8 cellular contexts compared by ENCODE assay signal in the genomic region with DNA sequence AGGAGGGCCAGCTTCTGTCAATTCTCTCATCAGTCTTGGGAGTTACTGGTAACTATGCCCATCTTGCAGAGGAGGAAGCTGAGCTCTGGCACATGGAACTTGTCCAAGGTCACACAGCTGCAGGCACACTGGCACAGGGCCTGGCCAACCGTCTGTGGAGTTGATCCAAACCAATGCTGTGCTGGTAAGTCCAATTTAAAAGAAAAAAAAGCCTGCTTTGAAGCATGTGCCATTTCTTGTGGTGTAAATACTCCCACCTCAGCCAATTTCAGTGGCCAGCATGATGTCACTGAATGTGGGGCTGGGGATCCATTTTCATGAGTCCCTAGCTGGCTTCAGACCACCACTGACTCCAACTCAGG.
DNase-seq lines count a peak whose midpoint lies in the region; ATAC-seq and TF ChIP-seq lines count a peak whose summit lies in the region.

No MANE protein-coding gene starts in this region.

- TF ChIP-seq CTCF in stomach (IDR thresholded peaks at IDR 0.05), result no peak

- H3K4me3 Mint-ChIP-seq in activated naive CD8-positive, alpha-beta T cell, result peak overlapping the region; percentile 33

- intact Hi-C loops in right cardiac atrium (cut with DNase I), result no loop called here
- intact Hi-C loops in stomach (cut with DNase I; ENCODE audit: low total_unique reads), result no loop called here

- H3K4me1 ChIP-seq in right cardiac atrium (ENCODE audit: control insufficient read depth, insufficient read depth, low read length) (peaks cover 10% of the 10 kb centered on the region), stomach (peaks cover 10 to 49% (median 25%) of the 10 kb centered on the region in 4 donors)

- 17% methylated on average over 1 of the region's 1 CpG for WGBS in right cardiac atrium
- WGBS in stomach, 5 donors, result 5 to 31% (median 9%) methylated on average over 1 of the region's 1 CpG

- DNase-seq in right cardiac atrium, result peak; percentile 69 to 87 (median 85)
- peak; percentile 45 for DNase-seq in stomach
- no peak for DNase-seq in NK-92 treated with Interleukin-12 subunit alpha and Interleukin-12 subunit beta, amount 100 ng/mL, for 24 hours (lab: John Stamatoyannopoulos, UW)
- no peak for DNase-seq in ureter (ENCODE audit: low spot score)
- no peak for DNase-seq in G401 (ENCODE audit: low spot score)
- DNase-seq in activated T-cell treated with anti-CD3 and anti-CD28 coated beads, Interleukin-2, amount 50 U/mL, for 1 hour, result no peak

- H3K27me3 ChIP-seq in right cardiac atrium (ENCODE audit: control insufficient read depth, insufficient read depth), result no peaks in the 10 kb centered on the region
- no peaks in the 10 kb centered on the region for H3K27me3 ChIP-seq in stomach

- no peak overlapping the region for H3K4me3 ChIP-seq in right cardiac atrium (ENCODE audit: low read length)
- no peak overlapping the region for H3K4me3 ChIP-seq in stomach

- H3K9me3 ChIP-seq in right cardiac atrium (ENCODE audit: control insufficient read depth, low read length), result no peaks in the 10 kb centered on the region
- H3K9me3 ChIP-seq in stomach, result peaks cover 9 to 28% (median 17%) of the 10 kb centered on the region in 4 donors

- no peak for TF ChIP-seq EP300 in stomach (IDR thresholded peaks at IDR 0.05)

- ATAC-seq in HG02759 (IDR thresholded peaks at IDR 0.05; ENCODE audit: unreplicated experiment), result peak; percentile 8
- peak; percentile 23 to 44 for ATAC-seq in right cardiac atrium

- H3K9me3 Mint-ChIP-seq in activated naive CD8-positive, alpha-beta T cell (ENCODE audit: low read depth), result peaks cover 14% of the 10 kb centered on the region

- no peak for TF ChIP-seq POLR2A in stomach (IDR thresholded peaks at IDR 0.05)

- peak overlapping the region; percentile 92 for H3K27ac ChIP-seq in right cardiac atrium (ENCODE audit: low read length)
- peak overlapping the region; percentile 60 to 89 (median 85) for H3K27ac ChIP-seq in stomach

- peaks cover 19% of the 10 kb centered on the region for H3K36me3 Mint-ChIP-seq in activated naive CD8-positive, alpha-beta T cell

- in situ Hi-C loops in G401 (cut with HindIII; ENCODE audit: low sequenced_read_pairs), result no loop called here

- no peaks in the 10 kb centered on the region for H3K27me3 Mint-ChIP-seq in activated naive CD8-positive, alpha-beta T cell

- H3K27ac Mint-ChIP-seq in activated naive CD8-positive, alpha-beta T cell, result peak overlapping the region; percentile 28

- H3K36me3 ChIP-seq in stomach, result no peaks in the 10 kb centered on the region

- H3K4me1 Mint-ChIP-seq in activated naive CD8-positive, alpha-beta T cell (ENCODE audit: low read depth), result peaks cover 22% of the 10 kb centered on the region

Comparison
In these comparisons a context has a peak if more than half of its experiments do, and no peak if none do; other contexts are left out.
1. DNase-seq: peak in right cardiac atrium (3 of 3) and stomach (single experiment); none in NK-92 treated with Interleukin-12 subunit alpha and Interleukin-12 subunit beta, amount 100 ng/mL, for 24 hours (single experiment), ureter (single experiment), G401 (single experiment) and activated T-cell treated with anti-CD3 and anti-CD28 coated beads, Interleukin-2, amount 50 U/mL, for 1 hour (single experiment).